In genomic region chr4:57136281-57136680, GRCh38 we compare ENCODE assay signal across 2 cellular contexts.
TF ChIP-seq lines count a peak whose summit lies in the region.

No MANE protein-coding gene starts in this region.

TF ChIP-seq in SK-N-SH, 30 proteins besides CTCF, POLR2A, EP300 and RAD21 (continued from another document):
- TF ChIP-seq IRF3 (IDR thresholded peaks at IDR 0.05; ENCODE audit: low read depth, low read length) = no peak
- TF ChIP-seq FOXJ3 (CRISPR knock-in tag; IDR thresholded peaks at IDR 0.05) = no peak
- TF ChIP-seq EZH2phosphoT487 (IDR thresholded peaks at IDR 0.05; ENCODE audit: borderline replicate concordance, low read depth) = no peak
- TF ChIP-seq TCF12 (IDR thresholded peaks at IDR 0.05) = no peak
- no peak for TF ChIP-seq TAF1 (IDR thresholded peaks at IDR 0.05; ENCODE audit: borderline replicate concordance, low read depth, low read length)
- no peak for TF ChIP-seq FOSL2 (IDR thresholded peaks at IDR 0.05; ENCODE audit: borderline replicate concordance, low read depth)
- no peak for TF ChIP-seq MAX (IDR thresholded peaks at IDR 0.05; ENCODE audit: low read depth)
- TF ChIP-seq RCOR1 (IDR thresholded peaks at IDR 0.05; ENCODE audit: low read length) = no peak
- TF ChIP-seq CHD2 (IDR thresholded peaks at IDR 0.05; ENCODE audit: low read length, partially characterized antibody) = no peak
- TF ChIP-seq PBX3 (IDR thresholded peaks at IDR 0.05) = no peak
- no peak for TF ChIP-seq NFIC (IDR thresholded peaks at IDR 0.05; ENCODE audit: borderline replicate concordance)
- TF ChIP-seq JUND (IDR thresholded peaks at IDR 0.05) = no peak
- TF ChIP-seq POLR2AphosphoS5 (IDR thresholded peaks at IDR 0.05; ENCODE audit: low read depth, low read length) = no peak

TF ChIP-seq in SK-N-SH treated with all-trans-retinoic acid at 6 μM for 48 hours, 23 proteins besides CTCF, POLR2A, EP300 and RAD21 (continued from another document):
- TF ChIP-seq POU6F1 (CRISPR knock-in tag; IDR thresholded peaks at IDR 0.05; ENCODE audit: borderline replicate concordance, low read depth) (no peak), TSHZ2 (CRISPR knock-in tag; IDR thresholded peaks at IDR 0.05) (no peak), SNAI2 (CRISPR knock-in tag; IDR thresholded peaks at IDR 0.05) (no peak), ZNF8 (CRISPR knock-in tag; IDR thresholded peaks at IDR 0.05) (no peak)
